ENCODE assay signal across 9 cellular contexts in the genomic region with DNA sequence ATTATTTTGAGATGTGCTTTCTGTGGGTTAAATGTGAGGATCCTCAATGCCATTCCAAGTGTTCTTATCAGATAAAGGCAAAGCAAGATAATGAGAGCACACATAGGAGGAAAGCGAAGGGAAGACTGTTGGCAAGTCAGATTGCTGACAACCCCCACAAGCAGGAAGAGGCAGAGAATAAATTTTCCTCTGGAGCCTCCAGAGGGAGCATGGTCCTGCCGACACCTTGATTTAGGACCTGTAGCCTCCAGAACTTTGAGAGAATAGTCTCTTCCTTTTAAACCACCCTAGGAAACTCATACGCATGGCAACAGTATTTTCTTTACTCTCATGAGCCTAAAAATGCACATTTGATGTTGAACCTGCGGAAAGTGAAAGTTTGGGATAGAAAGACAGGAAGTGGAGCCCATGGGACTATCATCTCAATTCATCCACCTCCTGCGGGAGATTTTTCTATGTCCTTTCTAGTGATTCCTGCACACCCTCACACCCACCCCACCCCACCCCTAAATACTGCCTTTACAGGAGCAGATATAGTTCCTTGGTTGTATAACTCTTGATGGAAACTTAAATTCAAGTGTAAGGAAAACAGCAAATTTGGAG.
DNase-seq lines count a peak whose midpoint lies in the region; ATAC-seq and TF ChIP-seq lines count a peak whose summit lies in the region.
"Had no signal": no experiment of that assay in that cellular context is flagged by ENCODE, and none has a peak within 500 bp of the region (broad histone marks: within the 10 kb centered on the region; RNA-seq: fewer than 3 reads in every experiment).

No MANE protein-coding gene starts in this region.

- peaks cover 0 to 6% of the 10 kb centered on the region in 2 donors for H3K9me3 Mint-ChIP-seq in stimulated activated naive CD8-positive, alpha-beta T cell treated with anti-CD3 and anti-CD28 coated beads, Interleukin-15, amount 100 ng/mL, for 72 hours

- H3K27me3 Mint-ChIP-seq in stimulated activated naive CD8-positive, alpha-beta T cell treated with anti-CD3 and anti-CD28 coated beads, Interleukin-15, amount 100 ng/mL, for 72 hours, result peaks cover 3% of the 10 kb centered on the region

- ATAC-seq in HG02870 (IDR thresholded peaks at IDR 0.05; ENCODE audit: unreplicated experiment), result no peak
- ATAC-seq in stimulated activated naive CD8-positive, alpha-beta T cell treated with anti-CD3 and anti-CD28 coated beads, Interleukin-15, amount 100 ng/mL, for 72 hours, result no peak

- TF ChIP-seq CTCF in AG10803 (conservative IDR thresholded peaks at IDR 0.05; ENCODE audit: low read length) (peak; percentile 57), choroid plexus epithelial cell (conservative IDR thresholded peaks at IDR 0.05; ENCODE audit: low read depth, low read length) (peak; percentile 70)

- DNase-seq in AG10803 (ENCODE audit: low read depth) (peak; percentile 48), M059J (ENCODE audit: low read depth) (peak; percentile 78), choroid plexus epithelial cell (ENCODE audit: low read depth) (peak; percentile 70), lung microvascular endothelial cell (ENCODE audit: low read depth in 2 of 2) (peak; percentile 56 to 63), AG08396 (ENCODE audit: low spot score) (no peak)
- no peak for DNase-seq in stimulated activated CD4-positive, alpha-beta T cell treated with anti-CD3 and anti-CD28 coated beads, Interleukin-4, amount 100 ng/mL, for 24 hours
- no peak for DNase-seq in stimulated activated naive CD8-positive, alpha-beta T cell treated with anti-CD3 and anti-CD28 coated beads, Interleukin-15, amount 100 ng/mL, for 72 hours
- DNase-seq: activated CD4-positive, alpha-beta T cell treated with anti-CD3 and anti-CD28 coated beads for 1 hour had no signal

- peaks cover 16% of the 10 kb centered on the region for H3K4me1 Mint-ChIP-seq in stimulated activated naive CD8-positive, alpha-beta T cell treated with anti-CD3 and anti-CD28 coated beads, Interleukin-15, amount 100 ng/mL, for 72 hours

- no peak overlapping the region for H3K27ac Mint-ChIP-seq in stimulated activated naive CD8-positive, alpha-beta T cell treated with anti-CD3 and anti-CD28 coated beads, Interleukin-15, amount 100 ng/mL, for 72 hours

- H3K4me3 ChIP-seq in AG10803 (ENCODE audit: low read length), result no peak overlapping the region
- H3K4me3 ChIP-seq in choroid plexus epithelial cell (ENCODE audit: low read depth, low read length), result peak overlapping the region; percentile 23

- H3K4me3 Mint-ChIP-seq in stimulated activated naive CD8-positive, alpha-beta T cell treated with anti-CD3 and anti-CD28 coated beads, Interleukin-15, amount 100 ng/mL, for 72 hours, result no peak overlapping the region

Comparison
In these comparisons a context has a peak if more than half of its experiments do, and no peak if none do; other contexts are left out.
1. DNase-seq: peak in AG10803 (single experiment), M059J (single experiment), choroid plexus epithelial cell (single experiment) and lung microvascular endothelial cell (2 of 2); none in AG08396 (single experiment), stimulated activated CD4-positive, alpha-beta T cell treated with anti-CD3 and anti-CD28 coated beads, Interleukin-4, amount 100 ng/mL, for 24 hours (single experiment) and stimulated activated naive CD8-positive, alpha-beta T cell treated with anti-CD3 and anti-CD28 coated beads, Interleukin-15, amount 100 ng/mL, for 72 hours (0 of 2).